ENCODE assay signal across 8 cellular contexts in genomic region chr13:111152836-111153235, GRCh38. TPM values are rescaled to one million over a fixed set of nuclear protein-coding genes. Genes with fewer than 3 reads are reported as not detected.
DNase-seq lines count a peak whose midpoint lies in the region; ATAC-seq and TF ChIP-seq lines count a peak whose summit lies in the region.

No MANE protein-coding gene starts in this region.

- peak overlapping the region; percentile 95 for H3K27ac ChIP-seq in left ventricle myocardium inferior (replicated peaks)
- peak overlapping the region; percentile 94 for H3K27ac ChIP-seq in layer of hippocampus (ENCODE audit: low read depth, low read length)
- H3K27ac ChIP-seq in temporal lobe (ENCODE audit: low read depth, low read length) = peak overlapping the region; percentile 88

- peak overlapping the region; percentile 88 for H3K4me3 Mint-ChIP-seq in activated naive CD8-positive, alpha-beta T cell treated with anti-CD3 and anti-CD28 coated beads, Interleukin-2, amount 50 U/mL, for 24 hours

- H3K4me3 ChIP-seq in left ventricle myocardium inferior = peak overlapping the region; percentile 94

- ATAC-seq in Right ventricle myocardium superior (ENCODE audit: poor library complexity) (no peak), HG02678 (IDR thresholded peaks at IDR 0.05; ENCODE audit: unreplicated experiment) (no peak), HG02970 (IDR thresholded peaks at IDR 0.05; ENCODE audit: low FRiP score, unreplicated experiment) (no peak)
- ATAC-seq in activated naive CD8-positive, alpha-beta T cell treated with anti-CD3 and anti-CD28 coated beads, Interleukin-2, amount 50 U/mL, for 24 hours = no peak

- H3K9me3 Mint-ChIP-seq in activated naive CD8-positive, alpha-beta T cell treated with anti-CD3 and anti-CD28 coated beads, Interleukin-2, amount 50 U/mL, for 24 hours = no peaks in the 10 kb centered on the region

- no peak for DNase-seq in left ventricle myocardium inferior
- no peak for DNase-seq in Right ventricle myocardium superior
- DNase-seq in activated naive CD8-positive, alpha-beta T cell treated with anti-CD3 and anti-CD28 coated beads, Interleukin-2, amount 50 U/mL, for 24 hours = no peak
- DNase-seq in GOT3 (lab: John Stamatoyannopoulos, UW) = no peak

- H3K9me3 ChIP-seq in left ventricle myocardium inferior (replicated peaks) = no peaks in the 10 kb centered on the region

- no peaks in the 10 kb centered on the region for H3K27me3 ChIP-seq in left ventricle myocardium inferior (ENCODE audit: low read depth)
- H3K27me3 ChIP-seq in layer of hippocampus (ENCODE audit: control insufficient read depth, insufficient read depth, low read length) = no peaks in the 10 kb centered on the region

- TF ChIP-seq CTCF in left ventricle myocardium inferior (IDR thresholded peaks at IDR 0.05; ENCODE audit: borderline replicate concordance) = no peak

- H3K36me3 Mint-ChIP-seq in activated naive CD8-positive, alpha-beta T cell treated with anti-CD3 and anti-CD28 coated beads, Interleukin-2, amount 50 U/mL, for 24 hours (ENCODE audit: low read depth) = peaks cover 2% of the 10 kb centered on the region

- H3K4me1 ChIP-seq in left ventricle myocardium inferior = peaks cover 74% of the 10 kb centered on the region

- peaks cover 38% of the 10 kb centered on the region for H3K4me1 Mint-ChIP-seq in activated naive CD8-positive, alpha-beta T cell treated with anti-CD3 and anti-CD28 coated beads, Interleukin-2, amount 50 U/mL, for 24 hours

- H3K27me3 Mint-ChIP-seq in activated naive CD8-positive, alpha-beta T cell treated with anti-CD3 and anti-CD28 coated beads, Interleukin-2, amount 50 U/mL, for 24 hours = peaks cover 2% of the 10 kb centered on the region

- H3K27ac Mint-ChIP-seq in activated naive CD8-positive, alpha-beta T cell treated with anti-CD3 and anti-CD28 coated beads, Interleukin-2, amount 50 U/mL, for 24 hours = peak overlapping the region; percentile 88

- H3K36me3 ChIP-seq in left ventricle myocardium inferior = no peaks in the 10 kb centered on the region

- intact Hi-C loops in left ventricle myocardium inferior (cut with micrococcal nuclease) = no loop called here
- intact Hi-C loops in Right ventricle myocardium superior (cut with DNase I) = loop anchor here (5.0 kb wide), 2 partner anchors 59 to 86 kb away; no protein-coding TSS in a partner anchor

RNA-seq across cellular contexts. Expression of gene ARHGEF7, which starts 37.7 kb away (rescaled TPM):
- total RNA-seq in left ventricle myocardium inferior = 35.9 TPM
- 49.3 TPM for total RNA-seq in Right ventricle myocardium superior
- total RNA-seq in temporal lobe = 113 TPM
